ENCODE assay signal across 14 cellular contexts in the genomic region with DNA sequence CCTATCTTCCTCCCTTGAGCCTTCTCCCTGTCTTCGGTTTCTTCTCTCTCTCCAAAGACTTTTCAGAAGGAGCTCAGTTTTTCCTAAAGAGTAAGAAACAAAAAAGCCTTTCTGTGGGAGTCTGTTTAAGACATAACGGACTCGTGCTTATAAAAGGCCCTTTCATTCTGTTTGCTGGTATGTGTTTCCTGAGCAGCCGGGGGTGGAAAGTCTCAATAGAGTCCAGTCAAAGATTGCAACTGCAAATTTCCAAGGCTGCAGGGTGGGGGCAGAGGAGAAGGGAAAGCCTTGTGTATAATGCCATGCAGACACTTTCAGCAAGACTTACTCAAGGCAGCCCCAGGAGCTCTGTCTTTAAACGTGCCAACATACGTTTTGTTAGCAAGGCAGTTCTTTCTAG.
A peak's percentile ranks its signal among the peaks of the same experiment; 100 is the strongest.
DNase-seq lines count a peak whose midpoint lies in the region; ATAC-seq, FAIRE-seq and TF ChIP-seq lines count a peak whose summit lies in the region.
"Had no signal": no experiment of that assay in that cellular context is flagged by ENCODE, and none has a peak within 500 bp of the region (broad histone marks: within the 10 kb centered on the region; RNA-seq: fewer than 3 reads in every experiment).

No MANE protein-coding gene starts in this region.

- no peak overlapping the region for H3K9ac ChIP-seq in SK-N-SH
- H3K9ac ChIP-seq in endothelial cell of umbilical vein (replicated peaks; ENCODE audit: extremely low read depth, insufficient read depth, low read length): no peak overlapping the region
- peak overlapping the region; percentile 31 for H3K9ac ChIP-seq in mesenchymal stem cell (ENCODE audit: low read length)
- H3K9ac ChIP-seq in subcutaneous abdominal adipose tissue (ENCODE audit: low read length in 5 of 5): peak overlapping the region in 2 of 5 donors; percentile 2 to 9
- H3K9ac ChIP-seq in Karpas-422 (ENCODE audit: low read length): no peak overlapping the region

- H4K20me1 ChIP-seq in SK-N-SH (ENCODE audit: insufficient read depth): no peaks in the 10 kb centered on the region
- no peaks in the 10 kb centered on the region for H4K20me1 ChIP-seq in endothelial cell of umbilical vein (replicated peaks; ENCODE audit: control insufficient read depth, extremely low read depth, insufficient read depth, low read length)
- no peaks in the 10 kb centered on the region for H4K20me1 ChIP-seq in Karpas-422 (ENCODE audit: insufficient read depth, low read depth, low read length)

- H2BK12ac ChIP-seq in mesenchymal stem cell (ENCODE audit: low read length in 2 of 2): no peak overlapping the region

- no peak for TF ChIP-seq EP300 in SK-N-SH (IDR thresholded peaks at IDR 0.05; ENCODE audit: borderline replicate concordance in 1 of 2, low read depth in 1 of 2, low read length in 1 of 2)

- no peaks in the 10 kb centered on the region for H3K79me2 ChIP-seq in SK-N-SH (ENCODE audit: insufficient read depth)
- H3K79me2 ChIP-seq in endothelial cell of umbilical vein (ENCODE audit: control insufficient read depth, insufficient read depth, low read length): no peaks in the 10 kb centered on the region
- H3K79me2 ChIP-seq in Karpas-422 (ENCODE audit: low read length): peaks cover 96% of the 10 kb centered on the region

- dilution Hi-C loops in endothelial cell of umbilical vein (cut with MboI; ENCODE audit: extremely low pct_ligation_motif_present, low sequenced_read_pairs): no loop called here

- no peak overlapping the region for H3K4ac ChIP-seq in mesenchymal stem cell (ENCODE audit: low read depth in 1 of 2, low read length in 2 of 2)

- no peak overlapping the region for H4K91ac ChIP-seq in mesenchymal stem cell (ENCODE audit: low read length)

- no peak for ATAC-seq in SK-N-SH treated with all-trans-retinoic acid at 6 μM for 48 hours
- ATAC-seq: activated T-cell treated with anti-CD3 and anti-CD28 coated beads, Interleukin-2, amount 50 U/mL, for 4 hours; K562 had no signal

- H3K14ac ChIP-seq in mesenchymal stem cell (ENCODE audit: low read length in 2 of 2): no peak overlapping the region

- POLR2A ChIA-PET in SK-N-SH (lab: Yijun Ruan, JAX) (no interaction called here), endothelial cell of umbilical vein (lab: Charles Lee) (no interaction called here)

- no peak overlapping the region for H3K23ac ChIP-seq in mesenchymal stem cell (ENCODE audit: low read length in 2 of 2)

- no peak for TF ChIP-seq RAD21 in SK-N-SH (IDR thresholded peaks at IDR 0.05; ENCODE audit: low read length)

- BruUV-seq in endothelial cell of umbilical vein (replicated peaks; lab: Mats Ljungman, UMichigan): no TSS peak

- H3K9me2 ChIP-seq in SK-N-SH (no peaks in the 10 kb centered on the region), Karpas-422 (replicated peaks; ENCODE audit: insufficient read depth, low read length) (no peaks in the 10 kb centered on the region)

- H2AK5ac ChIP-seq in mesenchymal stem cell (ENCODE audit: low read length, severe bottlenecking): no peak overlapping the region

- H3K4me1 ChIP-seq in SK-N-SH (ENCODE audit: control insufficient read depth in 1 of 2, insufficient read depth in 2 of 2, low read depth in 1 of 2, low read length in 1 of 2): peaks cover 0 to 5% of the 10 kb centered on the region in 2 experiments; a peak in 2 of 4 replicates
- H3K4me1 ChIP-seq in endothelial cell of umbilical vein (ENCODE audit: control insufficient read depth, extremely low read depth, insufficient read depth, low read length): no peaks in the 10 kb centered on the region
- H3K4me1 ChIP-seq in mesenchymal stem cell (ENCODE audit: control insufficient read depth, insufficient read depth, low read depth, low read length): peaks cover 1% of the 10 kb centered on the region
- peaks cover 5 to 30% (median 21%) of the 10 kb centered on the region in 5 donors for H3K4me1 ChIP-seq in subcutaneous abdominal adipose tissue (ENCODE audit: control insufficient read depth in 5 of 5, insufficient read depth in 5 of 5, low read length in 5 of 5)
- H3K4me1 ChIP-seq in Karpas-422 (ENCODE audit: low read length): peaks cover 13% of the 10 kb centered on the region; the same call in 1 of the 2 replicates
- H3K4me1 ChIP-seq: tibial artery had no signal

- H2BK120ac ChIP-seq in mesenchymal stem cell (ENCODE audit: low read depth, low read length): no peak overlapping the region

- no peak for TF ChIP-seq POLR2A in endothelial cell of umbilical vein (IDR thresholded peaks at IDR 0.05; ENCODE audit: low read depth, low read length)

- CTCF ChIA-PET in SK-N-SH (lab: Yijun Ruan, JAX) (interaction anchor here (0.7 kb wide), 1 partner anchor 18 kb away, joined by 3 read pairs; no protein-coding TSS in a partner anchor), endothelial cell of umbilical vein (lab: Charles Lee) (no interaction called here)

- TF ChIP-seq CTCF in SK-N-SH (IDR thresholded peaks at IDR 0.05) (no peak), endothelial cell of umbilical vein (IDR thresholded peaks at IDR 0.05; ENCODE audit: extremely low read depth in 1 of 2, insufficient read depth in 1 of 2, low read depth in 1 of 2, low read length in 2 of 2) (no peak)

- H3K4me3 ChIP-seq in SK-N-SH (ENCODE audit: low read depth in 2 of 2, low read length in 1 of 2) (no peak overlapping the region), endothelial cell of umbilical vein (replicated peaks in 1 of 3; ENCODE audit: insufficient read depth in 1 of 3, low read depth in 1 of 3, low read length in 3 of 3) (no peak overlapping the region), mesenchymal stem cell (ENCODE audit: insufficient read depth in 1 of 2, low read depth in 1 of 2, low read length in 2 of 2) (peak overlapping the region in 1 of 2 experiments; percentile 11), subcutaneous abdominal adipose tissue (ENCODE audit: low read depth in 1 of 5, low read length in 5 of 5) (peak overlapping the region in 1 of 5 donors; percentile 16), Karpas-422 (ENCODE audit: low read length) (no peak overlapping the region)
- H3K4me3 ChIP-seq: K562, tibial artery had no signal

- FAIRE-seq in endothelial cell of umbilical vein (lab: Jason Lieb, UNC): no peak
- FAIRE-seq: colon, K562, RCC 7860 had no signal

- no peak overlapping the region for H4K8ac ChIP-seq in mesenchymal stem cell (ENCODE audit: low read length)

- WGBS in SK-N-SH (ENCODE audit: low lambda C conversion rate): 89% methylated on average over 6 of the region's 6 CpGs
- 52% methylated on average over 5 of the region's 6 CpGs for WGBS in mesenchymal stem cell

- H3K27ac ChIP-seq in SK-N-SH (ENCODE audit: low read depth in 2 of 2, low read length in 1 of 2) (peak overlapping the region in 1 of 2 experiments; percentile 19; a peak in 1 of 4 replicates), endothelial cell of umbilical vein (ENCODE audit: insufficient read depth, low read depth, low read length) (no peak overlapping the region), mesenchymal stem cell (ENCODE audit: low read length, poor library complexity, severe bottlenecking) (no peak overlapping the region), subcutaneous abdominal adipose tissue (ENCODE audit: low read depth, low read length) (peak overlapping the region; percentile 42), Karpas-422 (ENCODE audit: low read length) (no peak overlapping the region)
- H3K27ac ChIP-seq: 22Rv1, tibial artery had no signal

- no peak overlapping the region for H2BK15ac ChIP-seq in mesenchymal stem cell (ENCODE audit: low read depth, poor library complexity, severe bottlenecking)

- H2BK5ac ChIP-seq in mesenchymal stem cell (ENCODE audit: low read depth, low read length, poor library complexity, severe bottlenecking): no peak overlapping the region

- no peaks in the 10 kb centered on the region for H3F3A ChIP-seq in SK-N-SH (replicated peaks; ENCODE audit: insufficient read depth)

- H3K9me1 ChIP-seq in endothelial cell of umbilical vein (replicated peaks; ENCODE audit: control insufficient read depth, extremely low read depth, insufficient read depth, low read length): no peaks in the 10 kb centered on the region

- DNase-seq in SK-N-SH (no peak), endothelial cell of umbilical vein (ENCODE audit: low read depth, low spot score) (no peak), mesenchymal stem cell (peak; percentile 52), Karpas-422 (no peak), T-helper 1 cell (no peak), cortex of kidney (lab: John Stamatoyannopoulos, UW) (no peak)
- DNase-seq: activated T-cell treated with anti-CD3 and anti-CD28 coated beads, Interleukin-2, amount 50 U/mL, for 4 hours; tibial artery had no signal

- H2AFZ ChIP-seq in SK-N-SH (ENCODE audit: low read depth): no peak overlapping the region
- H2AFZ ChIP-seq in endothelial cell of umbilical vein (ENCODE audit: low read depth, low read length): no peak overlapping the region
- no peak overlapping the region for H2AFZ ChIP-seq in mesenchymal stem cell (ENCODE audit: low read depth, low read length)
- H2AFZ ChIP-seq in Karpas-422 (ENCODE audit: low read length): no peak overlapping the region

- H3K27me3 ChIP-seq in SK-N-SH (ENCODE audit: insufficient read depth): no peaks in the 10 kb centered on the region
- H3K27me3 ChIP-seq in endothelial cell of umbilical vein (ENCODE audit: control insufficient read depth in 2 of 2, insufficient read depth in 2 of 2, low read length in 2 of 2): peaks cover 18 to 37% of the 10 kb centered on the region in 2 experiments
- no peaks in the 10 kb centered on the region for H3K27me3 ChIP-seq in mesenchymal stem cell (ENCODE audit: control insufficient read depth in 1 of 2, insufficient read depth in 1 of 2, low read length in 2 of 2)
- H3K27me3 ChIP-seq in subcutaneous abdominal adipose tissue (ENCODE audit: control insufficient read depth in 5 of 5, insufficient read depth in 4 of 5, low read length in 5 of 5): no peaks in the 10 kb centered on the region
- no peaks in the 10 kb centered on the region for H3K27me3 ChIP-seq in Karpas-422 (ENCODE audit: low read length)
- H3K27me3 ChIP-seq: tibial artery had no signal

- H3K18ac ChIP-seq in mesenchymal stem cell (ENCODE audit: low read depth in 1 of 2, low read length in 2 of 2): peak overlapping the region in 1 of 2 experiments; percentile 49

- H3K36me3 ChIP-seq in SK-N-SH (replicated peaks in 1 of 2; ENCODE audit: control insufficient read depth in 1 of 2, insufficient read depth in 2 of 2, low read length in 1 of 2): no peaks in the 10 kb centered on the region
- no peaks in the 10 kb centered on the region for H3K36me3 ChIP-seq in endothelial cell of umbilical vein (ENCODE audit: control insufficient read depth in 2 of 2, extremely low read depth in 1 of 2, insufficient read depth in 2 of 2, low read length in 2 of 2)
- H3K36me3 ChIP-seq in mesenchymal stem cell (ENCODE audit: control insufficient read depth in 1 of 2, insufficient read depth in 2 of 2, low read depth in 1 of 2, low read length in 2 of 2): no peaks in the 10 kb centered on the region
- peaks cover 0 to 6% (median 0%) of the 10 kb centered on the region in 5 donors for H3K36me3 ChIP-seq in subcutaneous abdominal adipose tissue (ENCODE audit: control insufficient read depth in 5 of 5, insufficient read depth in 5 of 5, low read length in 5 of 5)
- H3K36me3 ChIP-seq in Karpas-422 (ENCODE audit: insufficient read depth, low read length): peaks cover 11% of the 10 kb centered on the region; the same call in 1 of the 2 replicates
- H3K36me3 ChIP-seq: tibial artery had no signal

- intact Hi-C loops in endothelial cell of umbilical vein (cut with micrococcal nuclease): no loop called here

- H3K4me2 ChIP-seq in SK-N-SH (peak overlapping the region; percentile 38; the same call in 1 of the 2 replicates), endothelial cell of umbilical vein (ENCODE audit: insufficient read depth, low read length) (no peak overlapping the region), mesenchymal stem cell (ENCODE audit: low read length, poor library complexity, severe bottlenecking) (no peak overlapping the region), Karpas-422 (ENCODE audit: low read depth, low read length, poor library complexity, severe bottlenecking) (no peak overlapping the region)

- no peaks in the 10 kb centered on the region for H3K79me1 ChIP-seq in mesenchymal stem cell (replicated peaks; ENCODE audit: low read length, poor library complexity, severe bottlenecking)

- H3K9me3 ChIP-seq in SK-N-SH (no peaks in the 10 kb centered on the region), endothelial cell of umbilical vein (replicated peaks; ENCODE audit: control insufficient read depth, insufficient read depth, low read length) (no peaks in the 10 kb centered on the region), mesenchymal stem cell (ENCODE audit: control insufficient read depth, low read length) (no peaks in the 10 kb centered on the region), subcutaneous abdominal adipose tissue (ENCODE audit: control insufficient read depth in 5 of 5, low read length in 5 of 5) (no peaks in the 10 kb centered on the region), Karpas-422 (ENCODE audit: low read length) (no peaks in the 10 kb centered on the region)
- H3K9me3 ChIP-seq: tibial artery had no signal
